Comparison of ENCODE assay signal across 14 cellular contexts in genomic region chr14:96016761-96017160, GRCh38. TPM values are rescaled to one million over a fixed set of nuclear protein-coding genes. Genes with fewer than 3 reads are reported as not detected.
A peak's percentile ranks its signal among the peaks of the same experiment; 100 is the strongest.
DNase-seq lines count a peak whose midpoint lies in the region; ATAC-seq and TF ChIP-seq lines count a peak whose summit lies in the region.
"Had no signal": no experiment of that assay in that cellular context is flagged by ENCODE, and none has a peak within 500 bp of the region (broad histone marks: within the 10 kb centered on the region; RNA-seq: fewer than 3 reads in every experiment).

No MANE protein-coding gene starts in this region.

- no peak overlapping the region for H3K27ac ChIP-seq in left lung
- H3K27ac ChIP-seq: heart left ventricle, testis had no signal

- peaks cover 0 to under 1% of the 10 kb centered on the region in 2 donors for H3K9me3 ChIP-seq in left lung
- H3K9me3 ChIP-seq: testis had no signal

- H3K4me1 Mint-ChIP-seq in activated T-cell treated with anti-CD3 and anti-CD28 coated beads, Interleukin-2, amount 50 U/mL, for 72 hours (ENCODE audit: low read depth), result no peaks in the 10 kb centered on the region

- no peak overlapping the region for H3K4me3 ChIP-seq in left lung
- H3K4me3 ChIP-seq: heart left ventricle, testis had no signal

- H3K27ac Mint-ChIP-seq in activated T-cell treated with anti-CD3 and anti-CD28 coated beads, Interleukin-2, amount 50 U/mL, for 72 hours, result no peak overlapping the region

- intact Hi-C loops in left lung (cut with DNase I), result no loop called here

- DNase-seq in EH (ENCODE audit: low read depth) (peak; percentile 70), NCI-H146 treated with DMSO at 0.1 percent for 48 hours (lab: John Stamatoyannopoulos, UW; ENCODE audit: unreplicated experiment) (peak; percentile 46), NCI-H748 treated with DMSO at 0.1 percent for 48 hours (lab: John Stamatoyannopoulos, UW) (peak; percentile 79), left lung (no peak), SIG-M5 treated with dmso at 0.1 percent for 504 hours (lab: John Stamatoyannopoulos, UW; ENCODE audit: unreplicated experiment) (no peak), GM19238 (ENCODE audit: insufficient read length, low spot score) (no peak)
- DNase-seq in activated T-cell treated with anti-CD3 and anti-CD28 coated beads, Interleukin-2, amount 50 U/mL, for 72 hours, result no peak
- DNase-seq: activated T-cell treated with anti-CD3 and anti-CD28 coated beads, Interleukin-2, amount 50 U/mL, for 48 hours; erythroblast; heart left ventricle; left colon; SIG-M5; testis had no signal

- no peaks in the 10 kb centered on the region for H3K4me1 ChIP-seq in left lung
- H3K4me1 ChIP-seq: heart left ventricle, testis had no signal

- ATAC-seq in left lung (peak; percentile 97), GM21825 (IDR thresholded peaks at IDR 0.05; ENCODE audit: unreplicated experiment) (no peak)
- no peak for ATAC-seq in activated T-cell treated with anti-CD3 and anti-CD28 coated beads, Interleukin-2, amount 50 U/mL, for 72 hours (replicated peaks in 1 of 2)
- ATAC-seq: heart left ventricle, left colon had no signal

- H3K36me3 Mint-ChIP-seq in activated T-cell treated with anti-CD3 and anti-CD28 coated beads, Interleukin-2, amount 50 U/mL, for 72 hours (ENCODE audit: insufficient read depth in 2 of 2), result peaks cover under 1 to 3% of the 10 kb centered on the region in 2 donors

- H3K36me3 ChIP-seq in left lung, result no peaks in the 10 kb centered on the region
- H3K36me3 ChIP-seq: heart left ventricle had no signal

- TF ChIP-seq CTCF in left lung (IDR thresholded peaks at IDR 0.05), result no peak

- H3K9me3 Mint-ChIP-seq in activated T-cell treated with anti-CD3 and anti-CD28 coated beads, Interleukin-2, amount 50 U/mL, for 72 hours, result peaks cover 3 to 5% of the 10 kb centered on the region in 2 donors

- no peaks in the 10 kb centered on the region for H3K27me3 ChIP-seq in left lung
- H3K27me3 ChIP-seq: testis had no signal

- H3K4me3 Mint-ChIP-seq in activated T-cell treated with anti-CD3 and anti-CD28 coated beads, Interleukin-2, amount 50 U/mL, for 72 hours, result no peak overlapping the region

- H3K27me3 Mint-ChIP-seq in activated T-cell treated with anti-CD3 and anti-CD28 coated beads, Interleukin-2, amount 50 U/mL, for 72 hours (ENCODE audit: low read depth), result peaks cover 31% of the 10 kb centered on the region

RNA-seq across cellular contexts. Expression of gene C14orf132, which starts 22.4 kb away (rescaled TPM):
- 10 to 100 TPM; 23.2 to 87.8 TPM for total RNA-seq in left lung
- 1 to 10 TPM; 2.1 to 3.4 TPM for total RNA-seq in activated T-cell treated with anti-CD3 and anti-CD28 coated beads, Interleukin-2, amount 50 U/mL, for 72 hours

Comparison
In these comparisons a context has a peak if more than half of its experiments do, and no peak if none do; other contexts are left out.
1. DNase-seq: peak in EH (single experiment), NCI-H146 treated with DMSO at 0.1 percent for 48 hours (single experiment) and NCI-H748 treated with DMSO at 0.1 percent for 48 hours (single experiment); none in left lung (0 of 2), SIG-M5 treated with dmso at 0.1 percent for 504 hours (single experiment), GM19238 (single experiment) and activated T-cell treated with anti-CD3 and anti-CD28 coated beads, Interleukin-2, amount 50 U/mL, for 72 hours (0 of 2).
2. RNA of gene C14orf132, which starts 22.4 kb away (total RNA-seq): 23.2 to 87.8 TPM in left lung; 2.1 to 3.4 TPM in activated T-cell treated with anti-CD3 and anti-CD28 coated beads, Interleukin-2, amount 50 U/mL, for 72 hours; every median in the first group is over 4 times any median in the second.